Comparison of ENCODE assay signal across 2 cellular contexts in genomic region chr1:51303315-51303714, GRCh38.
TF ChIP-seq lines count a peak whose summit lies in the region.

No MANE protein-coding gene starts in this region.

TF ChIP-seq in HEK293, 187 proteins besides CTCF, POLR2A, EP300 and RAD21:
- TF ChIP-seq GLIS2 (tag by site-specific recombination; IDR thresholded peaks at IDR 0.05) = 0 out of 2 replicates have a peak, but pooled peaks have one; percentile 32
- TF ChIP-seq GLIS1 (tag by site-specific recombination; IDR thresholded peaks at IDR 0.05) = peak; percentile 63
- TF ChIP-seq ZNF398 (tag by site-specific recombination; IDR thresholded peaks at IDR 0.05) = no peak

TF ChIP-seq in GM12878, 131 proteins besides CTCF, POLR2A, EP300 and RAD21:
- TF ChIP-seq RAD51 (IDR thresholded peaks at IDR 0.05) = no peak
- TF ChIP-seq ESRRA (IDR thresholded peaks at IDR 0.05; ENCODE audit: low read length) = no peak
- TF ChIP-seq PKNOX1 (IDR thresholded peaks at IDR 0.05) = no peak
- TF ChIP-seq WRNIP1 (IDR thresholded peaks at IDR 0.05; ENCODE audit: borderline replicate concordance, low read depth, low read length) = no peak
- no peak for TF ChIP-seq BHLHE40 (IDR thresholded peaks at IDR 0.05; ENCODE audit: borderline replicate concordance in 1 of 2, low read depth in 2 of 2, low read length in 1 of 2)
